8 cellular contexts compared by ENCODE assay signal in the genomic region with DNA sequence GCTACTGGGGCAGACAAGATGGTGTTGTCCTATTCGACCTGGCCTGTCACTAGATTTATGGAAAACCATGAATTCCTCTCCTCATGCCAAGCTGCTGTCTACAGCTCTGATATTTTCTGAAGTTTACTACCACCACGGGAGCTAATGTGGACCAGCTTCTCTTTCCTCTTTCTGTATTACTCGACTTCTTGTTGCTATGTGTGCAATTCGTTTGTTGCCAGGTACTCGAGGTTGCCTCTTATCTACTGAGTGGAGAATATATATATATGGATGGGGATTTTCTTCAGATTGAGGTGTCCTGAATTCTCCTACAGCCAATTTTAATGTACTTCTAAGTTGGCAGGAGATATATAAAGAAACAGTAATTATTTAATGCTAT. TPM values are rescaled to one million over a fixed set of nuclear protein-coding genes. Genes with fewer than 3 reads are reported as not detected.
A peak's percentile ranks its signal among the peaks of the same experiment; 100 is the strongest.
DNase-seq lines count a peak whose midpoint lies in the region; ATAC-seq and TF ChIP-seq lines count a peak whose summit lies in the region.

No MANE protein-coding gene starts in this region.

- H3K4me3 ChIP-seq in lower leg skin (ENCODE audit: low read depth, poor library complexity, severe bottlenecking), result no peak overlapping the region

- H3K4me1 Mint-ChIP-seq in memory B cell, result peaks cover 26% of the 10 kb centered on the region

- H3K36me3 Mint-ChIP-seq in memory B cell, result peaks cover 2% of the 10 kb centered on the region

- H3K4me3 Mint-ChIP-seq in memory B cell, result peak overlapping the region; percentile 79

- no peaks in the 10 kb centered on the region for H3K9me3 Mint-ChIP-seq in memory B cell

- DNase-seq in KBM-7, result peak; percentile 23
- DNase-seq in memory B cell (ENCODE audit: low spot score in 2 of 2), result peak in 1 of 2 donors; percentile 26
- no peak for DNase-seq in amniotic stem cell (lab: John Stamatoyannopoulos, UW)
- DNase-seq in NCI-H2029 treated with DMSO at 0.1 percent for 48 hours (lab: John Stamatoyannopoulos, UW), result no peak
- DNase-seq in lower leg skin (ENCODE audit: low spot score in 2 of 2), result no peak
- DNase-seq in NOMO-1 treated with DMSO at 0.1 percent for 48 hours (lab: John Stamatoyannopoulos, UW; ENCODE audit: unreplicated experiment), result no peak

- intact Hi-C loops in lower leg skin (cut with DNase I; ENCODE audit: low total_unique reads), result no loop called here

- H3K27ac Mint-ChIP-seq in memory B cell, result peak overlapping the region; percentile 97

- H3K27me3 Mint-ChIP-seq in memory B cell, result no peaks in the 10 kb centered on the region

- TF ChIP-seq CTCF in lower leg skin (IDR thresholded peaks at IDR 0.05), result no peak

- in situ Hi-C loops in KBM-7 (cut with MboI; ENCODE audit: low pct_unique_long_range_greater_than_20kb, low sequenced_read_pairs), result no loop called here

- ATAC-seq in GM18519 (IDR thresholded peaks at IDR 0.05; ENCODE audit: low FRiP score, unreplicated experiment) (peak; percentile 50), GM21723 (IDR thresholded peaks at IDR 0.05; ENCODE audit: unreplicated experiment) (peak; percentile 53), memory B cell (ENCODE audit: low read depth) (peak; percentile 70)

- no peak for TF ChIP-seq POLR2A in lower leg skin (IDR thresholded peaks at IDR 0.05)

- 53 to 65% methylated on average over 5 of the region's 5 CpGs for WGBS in lower leg skin, 2 donors

RNA-seq across cellular contexts. Expression of gene MAN1A1, which starts 34.7 kb away (rescaled TPM):
- 10 to 100 TPM; 33.5 to 85.7 (median 37.1) TPM for total RNA-seq in lower leg skin
